1 cellular context compared by ENCODE assay signal in the genomic region with DNA sequence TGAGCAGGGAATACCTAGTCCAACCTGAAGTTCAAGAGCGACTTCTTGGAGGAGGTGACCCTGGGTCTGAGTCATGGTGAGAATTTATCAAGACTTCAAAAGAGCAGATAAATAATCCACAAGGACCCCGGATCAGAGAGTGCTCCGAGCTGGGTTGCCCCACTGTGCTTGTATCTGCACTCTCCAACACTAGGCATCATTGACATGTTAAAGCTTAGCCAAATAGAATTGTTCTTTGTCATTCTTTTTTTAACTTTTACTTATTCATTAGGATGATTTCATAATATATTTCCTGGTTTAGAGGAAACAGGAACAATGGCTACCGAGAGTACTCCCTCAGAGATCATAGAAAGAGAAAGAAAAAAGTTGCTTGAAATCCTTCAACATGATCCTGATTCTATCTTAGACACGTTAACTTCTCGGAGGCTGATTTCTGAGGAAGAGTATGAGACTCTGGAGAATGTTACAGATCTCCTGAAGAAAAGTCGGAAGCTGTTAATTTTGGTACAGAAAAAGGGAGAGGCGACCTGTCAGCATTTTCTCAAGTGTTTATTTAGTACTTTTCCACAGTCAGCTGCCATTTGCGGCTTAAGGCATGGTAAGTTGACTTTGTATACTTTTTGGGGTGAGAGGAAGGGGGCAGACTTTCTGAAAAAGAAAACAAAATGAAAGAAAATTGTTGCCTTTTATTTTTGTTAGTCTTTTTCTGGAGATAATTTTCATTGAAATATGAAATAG.
TF ChIP-seq lines count a peak whose summit lies in the region.

A gene with protein sequence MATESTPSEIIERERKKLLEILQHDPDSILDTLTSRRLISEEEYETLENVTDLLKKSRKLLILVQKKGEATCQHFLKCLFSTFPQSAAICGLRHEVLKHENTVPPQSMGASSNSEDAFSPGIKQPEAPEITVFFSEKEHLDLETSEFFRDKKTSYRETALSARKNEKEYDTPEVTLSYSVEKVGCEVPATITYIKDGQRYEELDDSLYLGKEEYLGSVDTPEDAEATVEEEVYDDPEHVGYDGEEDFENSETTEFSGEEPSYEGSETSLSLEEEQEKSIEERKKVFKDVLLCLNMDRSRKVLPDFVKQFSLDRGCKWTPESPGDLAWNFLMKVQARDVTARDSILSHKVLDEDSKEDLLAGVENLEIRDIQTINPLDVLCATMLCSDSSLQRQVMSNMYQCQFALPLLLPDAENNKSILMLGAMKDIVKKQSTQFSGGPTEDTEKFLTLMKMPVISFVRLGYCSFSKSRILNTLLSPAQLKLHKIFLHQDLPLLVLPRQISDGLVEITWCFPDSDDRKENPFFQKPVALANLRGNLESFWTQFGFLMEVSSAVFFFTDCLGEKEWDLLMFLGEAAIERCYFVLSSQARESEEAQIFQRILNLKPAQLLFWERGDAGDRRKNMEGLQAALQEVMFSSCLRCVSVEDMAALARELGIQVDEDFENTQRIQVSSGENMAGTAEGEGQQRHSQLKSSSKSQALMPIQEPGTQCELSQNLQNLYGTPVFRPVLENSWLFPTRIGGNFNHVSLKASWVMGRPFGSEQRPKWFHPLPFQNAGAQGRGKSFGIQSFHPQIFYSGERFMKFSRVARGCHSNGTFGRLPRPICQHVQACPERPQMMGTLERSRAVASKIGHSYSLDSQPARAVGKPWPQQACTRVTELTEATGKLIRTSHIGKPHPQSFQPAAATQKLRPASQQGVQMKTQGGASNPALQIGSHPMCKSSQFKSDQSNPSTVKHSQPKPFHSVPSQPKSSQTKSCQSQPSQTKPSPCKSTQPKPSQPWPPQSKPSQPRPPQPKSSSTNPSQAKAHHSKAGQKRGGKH (plus strand): TSS at position 300 of the 738 bp plus-strand sequence. CDS start 16 bp downstream, at position 316.

TF ChIP-seq in K562, 482 proteins besides CTCF, POLR2A, EP300 and RAD21 (continued from another document):
- no peak for TF ChIP-seq PPARD (CRISPR knock-in tag; IDR thresholded peaks at IDR 0.05)
- no peak for TF ChIP-seq SPI1 (IDR thresholded peaks at IDR 0.05; ENCODE audit: borderline replicate concordance, low read depth, low read length)
- TF ChIP-seq PHB (CRISPR knock-in tag; IDR thresholded peaks at IDR 0.05): no peak
- TF ChIP-seq POU5F1 (IDR thresholded peaks at IDR 0.05; ENCODE audit: borderline replicate concordance, low read depth, low read length, partially characterized antibody): no peak
- peak; percentile 65 for TF ChIP-seq MAFK (IDR thresholded peaks at IDR 0.05; ENCODE audit: low read length)
- TF ChIP-seq ZNF707 (CRISPR knock-in tag; conservative IDR thresholded peaks at IDR 0.05): no peak
- no peak for TF ChIP-seq RBM22 (IDR thresholded peaks at IDR 0.05; ENCODE audit: low read depth, low read length, poor library complexity, severe bottlenecking)
- TF ChIP-seq, protein P1, sequence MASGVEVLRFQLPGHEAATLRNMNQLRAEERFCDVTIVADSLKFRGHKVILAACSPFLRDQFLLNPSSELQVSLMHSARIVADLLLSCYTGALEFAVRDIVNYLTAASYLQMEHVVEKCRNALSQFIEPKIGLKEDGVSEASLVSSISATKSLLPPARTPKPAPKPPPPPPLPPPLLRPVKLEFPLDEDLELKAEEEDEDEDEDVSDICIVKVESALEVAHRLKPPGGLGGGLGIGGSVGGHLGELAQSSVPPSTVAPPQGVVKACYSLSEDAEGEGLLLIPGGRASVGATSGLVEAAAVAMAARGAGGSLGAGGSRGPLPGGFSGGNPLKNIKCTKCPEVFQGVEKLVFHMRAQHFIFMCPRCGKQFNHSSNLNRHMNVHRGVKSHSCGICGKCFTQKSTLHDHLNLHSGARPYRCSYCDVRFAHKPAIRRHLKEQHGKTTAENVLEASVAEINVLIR (CRISPR knock-in tag; IDR thresholded peaks at IDR 0.05): no peak
- TF ChIP-seq ZNF224 (CRISPR knock-in tag; IDR thresholded peaks at IDR 0.05): no peak
- no peak for TF ChIP-seq ZNF3 (CRISPR knock-in tag; IDR thresholded peaks at IDR 0.05)
- no peak for TF ChIP-seq PRMT5 (CRISPR knock-in tag; IDR thresholded peaks at IDR 0.05)
- TF ChIP-seq FOXP1 (CRISPR knock-in tag; IDR thresholded peaks at IDR 0.05): no peak
- no peak for TF ChIP-seq DNMT1 (IDR thresholded peaks at IDR 0.05)
TF ChIP-seq in K562: peak in this region for 90.
